In genomic region chr5:137214446-137215189, GRCh38 we compare ENCODE assay signal across 17 cellular contexts.
DNase-seq lines count a peak whose midpoint lies in the region; ATAC-seq and TF ChIP-seq lines count a peak whose summit lies in the region.
"Had no signal": no experiment of that assay in that cellular context is flagged by ENCODE, and none has a peak within 500 bp of the region (broad histone marks: within the 10 kb centered on the region; RNA-seq: fewer than 3 reads in every experiment).

No MANE protein-coding gene starts in this region.

- TF ChIP-seq CTCF in body of pancreas (IDR thresholded peaks at IDR 0.05) (no peak), progenitor cell of endocrine pancreas (IDR thresholded peaks at IDR 0.05; ENCODE audit: unreplicated experiment) (no peak), dorsolateral prefrontal cortex (IDR thresholded peaks at IDR 0.05 in 54 of 56, conservative IDR thresholded peaks at IDR 0.05 in 2 of 56; ENCODE audit: low read depth in 1 of 56, partially characterized antibody in 56 of 56) (no peak), WTC11 (IDR thresholded peaks at IDR 0.05) (no peak)

- H3K4me1 Mint-ChIP-seq in progenitor cell of endocrine pancreas (ENCODE audit: low read depth), result peaks cover 66% of the 10 kb centered on the region
- no peaks in the 10 kb centered on the region for H3K4me1 Mint-ChIP-seq in WTC11
- H3K4me1 Mint-ChIP-seq: CD8-positive, alpha-beta memory T cell; IgD-negative memory B cell had no signal

- no peak overlapping the region for H3K4me3 Mint-ChIP-seq in progenitor cell of endocrine pancreas (ENCODE audit: low read depth)
- H3K4me3 Mint-ChIP-seq in WTC11, result no peak overlapping the region
- H3K4me3 Mint-ChIP-seq: CD8-positive, alpha-beta memory T cell; IgD-negative memory B cell had no signal

- H3K9me3 Mint-ChIP-seq in progenitor cell of endocrine pancreas (ENCODE audit: low read depth), result no peaks in the 10 kb centered on the region
- no peaks in the 10 kb centered on the region for H3K9me3 Mint-ChIP-seq in WTC11
- H3K9me3 Mint-ChIP-seq: IgD-negative memory B cell had no signal

- ATAC-seq in body of pancreas (peak; percentile 77), HG03378 (IDR thresholded peaks at IDR 0.05; ENCODE audit: unreplicated experiment) (no peak), WTC11 (no peak)

- POLR2A ChIA-PET in WTC11 (lab: Charles Lee), result no interaction called here

- DNase-seq in A172 (ENCODE audit: low spot score), result peak; percentile 23
- DNase-seq in M059J (ENCODE audit: low read depth), result peak; percentile 29
- no peak for DNase-seq in body of pancreas
- no peak for DNase-seq in progenitor cell of endocrine pancreas (ENCODE audit: low spot score, unreplicated experiment)
- DNase-seq in dorsolateral prefrontal cortex, result no peak
- no peak for DNase-seq in cerebellum (ENCODE audit: low spot score)
- DNase-seq in WTC11 (ENCODE audit: low spot score), result no peak
- DNase-seq: CD8-positive, alpha-beta memory T cell; NCI-H1417; NCI-H1930; NCI-H2171; NCI-H446 treated with DMSO at 0.1 percent for 48 hours; NCI-H748 treated with DMSO at 0.1 percent for 48 hours had no signal

- intact Hi-C loops in body of pancreas (cut with DNase I), result no loop called here
- intact Hi-C loops in dorsolateral prefrontal cortex (cut with DNase I), result loop anchor here in 1 of 2 donors (5.0 to 10.0 kb wide), 4 partner anchors 38 to 130 kb away; no protein-coding TSS in a partner anchor

- H3K36me3 Mint-ChIP-seq in progenitor cell of endocrine pancreas (ENCODE audit: insufficient read depth) (no peaks in the 10 kb centered on the region), WTC11 (no peaks in the 10 kb centered on the region)
- H3K36me3 Mint-ChIP-seq: CD8-positive, alpha-beta memory T cell; IgD-negative memory B cell had no signal

- CTCF ChIA-PET in WTC11 (lab: Charles Lee), result interaction anchor here (0.7 kb wide), 1 partner anchor 139 kb away, joined by 3 read pairs; no protein-coding TSS in a partner anchor

- H3K27ac Mint-ChIP-seq in progenitor cell of endocrine pancreas (peak overlapping the region; percentile 19), WTC11 (no peak overlapping the region)
- H3K27ac Mint-ChIP-seq: CD8-positive, alpha-beta memory T cell; IgD-negative memory B cell had no signal

- no peaks in the 10 kb centered on the region for H3K36me3 ChIP-seq in body of pancreas (replicated peaks in 1 of 2; ENCODE audit: insufficient read depth in 1 of 2, low read depth in 2 of 2)
- H3K36me3 ChIP-seq: BLaER1 treated with 17β-estradiol and CSF1 and Interleukin-3, amounts not matched to agents 10 nM and 100 nM; HAP-1 had no signal

- no peak overlapping the region for H3K4me3 ChIP-seq in body of pancreas
- H3K4me3 ChIP-seq in dorsolateral prefrontal cortex, result no peak overlapping the region
- H3K4me3 ChIP-seq: BLaER1 treated with 17β-estradiol and CSF1 and Interleukin-3, amounts not matched to agents 10 nM and 100 nM; HAP-1 had no signal

- H3K27ac ChIP-seq in body of pancreas, result peak overlapping the region; percentile 25 to 57 (median 36)
- H3K27ac ChIP-seq in dorsolateral prefrontal cortex, result peak overlapping the region in 8 of 59 donors; percentile 2 to 50 (median 16)
- H3K27ac ChIP-seq: BLaER1 treated with 17β-estradiol and CSF1 and Interleukin-3, amounts not matched to agents 10 nM and 100 nM had no signal

- H3K27me3 ChIP-seq in body of pancreas, result no peaks in the 10 kb centered on the region
- H3K27me3 ChIP-seq in dorsolateral prefrontal cortex, result no peaks in the 10 kb centered on the region
- H3K27me3 ChIP-seq: BLaER1 treated with 17β-estradiol and CSF1 and Interleukin-3, amounts not matched to agents 10 nM and 100 nM had no signal

- H3K4me1 ChIP-seq in body of pancreas, result peaks cover 92% of the 10 kb centered on the region
- H3K4me1 ChIP-seq: HAP-1 had no signal

- peaks cover 57% of the 10 kb centered on the region for H3K27me3 Mint-ChIP-seq in progenitor cell of endocrine pancreas
- no peaks in the 10 kb centered on the region for H3K27me3 Mint-ChIP-seq in WTC11 (ENCODE audit: low read depth)

- TF ChIP-seq POLR2A in body of pancreas (IDR thresholded peaks at IDR 0.05), result no peak

- WGBS in body of pancreas, 2 donors, result 13 to 23% methylated on average over 2 of the region's 2 CpGs

- H3K9me3 ChIP-seq in body of pancreas, result peaks cover 0 to 3% (median 0%) of the 10 kb centered on the region in 3 donors
- H3K9me3 ChIP-seq: BLaER1 treated with 17β-estradiol and CSF1 and Interleukin-3, amounts not matched to agents 10 nM and 100 nM; HAP-1 had no signal

TF ChIP-seq in WTC11, 78 proteins besides CTCF, POLR2A, EP300 and RAD21:
- TF ChIP-seq ATF2 (CRISPR knock-in tag; IDR thresholded peaks at IDR 0.05; ENCODE audit: borderline replicate concordance, low read depth) (no peak), ATF1 (CRISPR knock-in tag; IDR thresholded peaks at IDR 0.05) (no peak)
TF ChIP-seq in WTC11: peak in this region for 0.

Comparison
In these comparisons a context has a peak if more than half of its experiments do, and no peak if none do; other contexts are left out.
1. DNase-seq: peak in A172 (single experiment) and M059J (single experiment); none in body of pancreas (0 of 4), progenitor cell of endocrine pancreas (single experiment), dorsolateral prefrontal cortex (0 of 10), cerebellum (single experiment) and WTC11 (single experiment).